Comparison of ENCODE assay signal across 8 cellular contexts in genomic region chr20:32110173-32110704, GRCh38. TPM values are rescaled to one million over a fixed set of nuclear protein-coding genes. Genes with fewer than 3 reads are reported as not detected.
DNase-seq lines count a peak whose midpoint lies in the region; TF ChIP-seq lines count a peak whose summit lies in the region.

No MANE protein-coding gene starts in this region.

- H3K4me3 ChIP-seq in epithelial cell of proximal tubule (ENCODE audit: low read depth, low read length) = peak overlapping the region; percentile 79

- H3K9me3 Mint-ChIP-seq in progenitor cell of endocrine pancreas (ENCODE audit: low read depth) = no peaks in the 10 kb centered on the region

- TF ChIP-seq CTCF in epithelial cell of proximal tubule (conservative IDR thresholded peaks at IDR 0.05; ENCODE audit: low read depth, low read length) = no peak
- TF ChIP-seq CTCF in progenitor cell of endocrine pancreas (IDR thresholded peaks at IDR 0.05; ENCODE audit: unreplicated experiment) = no peak

- H3K27me3 Mint-ChIP-seq in progenitor cell of endocrine pancreas = peaks cover 8% of the 10 kb centered on the region

- H3K36me3 Mint-ChIP-seq in progenitor cell of endocrine pancreas (ENCODE audit: insufficient read depth) = peaks cover 2% of the 10 kb centered on the region

- H3K4me1 Mint-ChIP-seq in progenitor cell of endocrine pancreas (ENCODE audit: low read depth) = peaks cover 12% of the 10 kb centered on the region

- H3K4me3 Mint-ChIP-seq in progenitor cell of endocrine pancreas (ENCODE audit: low read depth) = peak overlapping the region; percentile 94

- DNase-seq in NCI-H510A treated with DMSO at 0.1 percent for 48 hours (lab: John Stamatoyannopoulos, UW) = peak; percentile 59
- DNase-seq in NCI-H510A (lab: John Stamatoyannopoulos, UW) = no peak
- DNase-seq in epithelial cell of proximal tubule (ENCODE audit: low read depth) = no peak
- DNase-seq in progenitor cell of endocrine pancreas (ENCODE audit: low spot score, unreplicated experiment) = no peak
- no peak for DNase-seq in NCI-H748 (lab: John Stamatoyannopoulos, UW; ENCODE audit: unreplicated experiment)
- no peak for DNase-seq in MV-4-11 (lab: John Stamatoyannopoulos, UW)
- no peak for DNase-seq in OCI-M2 (lab: John Stamatoyannopoulos, UW; ENCODE audit: unreplicated experiment)

- peak overlapping the region; percentile 100 for H3K27ac Mint-ChIP-seq in progenitor cell of endocrine pancreas

TF ChIP-seq in PFSK-1, 5 proteins besides CTCF, POLR2A, EP300 and RAD21:
- TF ChIP-seq TAF1 (IDR thresholded peaks at IDR 0.05; ENCODE audit: borderline replicate concordance, insufficient read depth, low read length) (no peak), SIN3A (IDR thresholded peaks at IDR 0.05; ENCODE audit: borderline replicate concordance, insufficient read depth, low read length) (peak; percentile 45; the same call in 1 of the 2 replicates), POLR2AphosphoS5 (IDR thresholded peaks at IDR 0.05; ENCODE audit: low read depth, low read length) (no peak)

RNA-seq across cellular contexts. Expression of gene TM9SF4, which starts 0.7 kb away (rescaled TPM):
- 31.0 TPM for polyA plus RNA-seq in PFSK-1 (2012; ENCODE audit: insufficient read length, low read depth)
- total RNA-seq in epithelial cell of proximal tubule (25.7 and 29.4 TPM in 2 replicates), progenitor cell of endocrine pancreas (88.7 and 92.9 TPM in 2 replicates)

RNA-seq across cellular contexts. Expression of gene HCK, which starts 58.2 kb away (rescaled TPM):
- polyA plus RNA-seq in PFSK-1 (2012; ENCODE audit: insufficient read length, low read depth) = 0.25 TPM
- total RNA-seq in epithelial cell of proximal tubule (not detected in 2 replicates), progenitor cell of endocrine pancreas (not detected in 2 replicates)
